In the genomic region with DNA sequence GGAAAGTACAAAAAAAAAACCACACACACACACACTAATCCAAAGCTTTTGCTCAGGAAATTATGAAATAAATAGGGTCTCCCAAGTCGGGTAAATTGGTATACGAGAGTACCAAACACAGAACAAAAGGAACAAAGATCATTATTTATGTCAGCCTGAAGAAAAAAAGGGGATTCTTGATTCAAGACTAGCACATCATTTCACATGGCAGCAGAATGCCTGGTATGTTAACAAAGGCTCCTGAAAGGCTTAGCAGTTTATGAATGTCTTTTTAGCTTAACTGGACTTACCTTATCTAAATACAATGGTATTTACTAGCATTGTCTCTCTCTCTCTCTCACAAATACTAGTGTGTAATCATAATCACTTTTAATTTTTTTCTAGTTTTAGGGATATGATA, we compare ENCODE assay signal across 21 cellular contexts.
"Had no signal": no experiment of that assay in that cellular context is flagged by ENCODE, and none has a peak within 500 bp of the region (broad histone marks: within the 10 kb centered on the region; RNA-seq: fewer than 3 reads in every experiment).

No MANE protein-coding gene starts in this region.

- H3K4me1 Mint-ChIP-seq: WTC11 had no signal

- H3K27ac ChIP-seq: body of pancreas, cardiac muscle cell, epithelial cell of prostate, left lung, parathyroid adenoma, thoracic aorta, upper lobe of left lung had no signal

- H3K9me3 ChIP-seq: body of pancreas, left lung, thoracic aorta, upper lobe of left lung had no signal

- H3K4me3 Mint-ChIP-seq: activated CD4-positive, alpha-beta memory T cell treated with anti-CD3 and anti-CD28 coated beads for 36 hours; T-helper 1 cell treated with Interleukin-12 subunit alpha and Interleukin-12 subunit beta and Interleukin-4 antibody, amounts not matched to agents 30 μg/mL and 1 μg/mL, for 36 hours; WTC11 had no signal

- H3K4me3 ChIP-seq: body of pancreas, cardiac muscle cell, left lung, lung, thoracic aorta, upper lobe of left lung had no signal

- H3K79me2 ChIP-seq: parathyroid adenoma had no signal

- DNase-seq: activated CD4-positive, alpha-beta memory T cell treated with anti-CD3 and anti-CD28 coated beads for 36 hours; activated CD4-positive, alpha-beta T cell treated with anti-CD3 and anti-CD28 coated beads for 4 hours; activated naive CD4-positive, alpha-beta T cell treated with Interleukin-2 at 50 U/mL for 16 hours; activated T-cell treated with anti-CD3 and anti-CD28 coated beads, Interleukin-2, amount 50 U/mL, for 48 hours; body of pancreas; cortex of kidney; foreskin fibroblast; kidney glomerular epithelial cell; left lung; naive thymus-derived CD8-positive, alpha-beta T cell; stimulated activated CD4-positive, alpha-beta T cell treated with anti-CD3 and anti-CD28 coated beads, Interleukin-2, amount 100 ng/mL, for 48 hours; stimulated activated naive CD4-positive, alpha-beta T cell; T1000; upper lobe of left lung had no signal

- H3K27me3 Mint-ChIP-seq: activated CD4-positive, alpha-beta memory T cell treated with anti-CD3 and anti-CD28 coated beads for 36 hours; naive thymus-derived CD8-positive, alpha-beta T cell had no signal

- H3K27ac Mint-ChIP-seq: activated CD4-positive, alpha-beta memory T cell treated with anti-CD3 and anti-CD28 coated beads for 36 hours; T-helper 1 cell treated with Interleukin-12 subunit alpha and Interleukin-12 subunit beta and Interleukin-4 antibody, amounts not matched to agents 30 μg/mL and 1 μg/mL, for 36 hours; WTC11 had no signal

- H3K36me3 ChIP-seq: thoracic aorta had no signal

- H2AFZ ChIP-seq: parathyroid adenoma had no signal

- H3K9ac ChIP-seq: parathyroid adenoma had no signal

- H3K9me3 Mint-ChIP-seq: activated CD4-positive, alpha-beta memory T cell treated with anti-CD3 and anti-CD28 coated beads for 36 hours; naive thymus-derived CD8-positive, alpha-beta T cell; T-helper 1 cell treated with Interleukin-12 subunit alpha and Interleukin-12 subunit beta and Interleukin-4 antibody, amounts not matched to agents 30 μg/mL and 1 μg/mL, for 36 hours had no signal

- H3K27me3 ChIP-seq: body of pancreas, cardiac muscle cell, left lung, upper lobe of left lung had no signal
